Comparison of ENCODE assay signal across 25 cellular contexts in genomic region chr7:157895520-157896375, GRCh38.
DNase-seq lines count a peak whose midpoint lies in the region; ATAC-seq and TF ChIP-seq lines count a peak whose summit lies in the region.
"Had no signal": no experiment of that assay in that cellular context is flagged by ENCODE, and none has a peak within 500 bp of the region (broad histone marks: within the 10 kb centered on the region; RNA-seq: fewer than 3 reads in every experiment).

No MANE protein-coding gene starts in this region.

- H3K9me3 ChIP-seq in endodermal cell (ENCODE audit: control insufficient read depth, low read length) (peaks cover 80% of the 10 kb centered on the region), neural progenitor cell (ENCODE audit: low read depth) (no peaks in the 10 kb centered on the region), tibial artery (no peaks in the 10 kb centered on the region)
- H3K9me3 ChIP-seq: BE2C, HAP-1, MG63 had no signal

- H4K20me1 ChIP-seq in neural progenitor cell (ENCODE audit: low read depth) (no peaks in the 10 kb centered on the region), GM23338 (replicated peaks; ENCODE audit: insufficient read depth) (no peaks in the 10 kb centered on the region)

- peak; percentile 38 for DNase-seq in activated effector memory CD4-positive, alpha-beta T cell treated with anti-CD3 and anti-CD28 coated beads, Interleukin-2, amount 50 U/mL, for 16 hours
- no peak for DNase-seq in activated effector memory CD4-positive, alpha-beta T cell treated with Interleukin-2 at 50 U/mL for 16 hours
- DNase-seq in endodermal cell (peak; percentile 32), neural progenitor cell (ENCODE audit: low spot score) (no peak), tibial artery (peak; percentile 9 to 49), GM23338 (ENCODE audit: low spot score) (no peak), erythroblast (lab: John Stamatoyannopoulos, UW) (no peak)
- DNase-seq: 8988T; ACHN; BE2C; CD8-positive, alpha-beta memory T cell; GM23248; HFFc6; IMR-90; KG1; MG63; NCI-H2029 treated with DMSO at 0.1 percent for 48 hours; NCI-H446 treated with DMSO at 0.1 percent for 48 hours; NCI-H526; PC-9; Right ventricle myocardium superior had no signal

- ATAC-seq in GM23338 (no peak), GM18517 (IDR thresholded peaks at IDR 0.05; ENCODE audit: unreplicated experiment) (no peak)

- H3K9me3 Mint-ChIP-seq in endodermal cell (no peaks in the 10 kb centered on the region), neural progenitor cell (no peaks in the 10 kb centered on the region), GM23338 (peaks cover 62% of the 10 kb centered on the region)

- H2AFZ ChIP-seq in neural progenitor cell (replicated peaks) (no peak overlapping the region), GM23338 (no peak overlapping the region)
- H2AFZ ChIP-seq: GM23248, PC-9 had no signal

- H3K27ac ChIP-seq in endodermal cell (ENCODE audit: low read depth, low read length) (no peak overlapping the region), neural progenitor cell (no peak overlapping the region), tibial artery (no peak overlapping the region), GM23338 (ENCODE audit: low read depth) (no peak overlapping the region)
- H3K27ac ChIP-seq: GM23248, PC-9, SJSA1 had no signal

- no peaks in the 10 kb centered on the region for H3K9me2 ChIP-seq in GM23338 (ENCODE audit: insufficient read depth)

- H3K4me3 ChIP-seq in endodermal cell (ENCODE audit: low read length) = no peak overlapping the region
- H3K4me3 ChIP-seq in neural progenitor cell = no peak overlapping the region
- H3K4me3 ChIP-seq in tibial artery = no peak overlapping the region
- H3K4me3 ChIP-seq in GM23338 = no peak overlapping the region
- H3K4me3 ChIP-seq: GM23248, HAP-1, MG63, PC-9, SJSA1 had no signal

- H3K4me1 ChIP-seq in endodermal cell (ENCODE audit: control insufficient read depth, insufficient read depth, low read length) (no peaks in the 10 kb centered on the region), neural progenitor cell (peaks cover 13% of the 10 kb centered on the region), tibial artery (no peaks in the 10 kb centered on the region), GM23338 (ENCODE audit: insufficient read depth) (no peaks in the 10 kb centered on the region)
- H3K4me1 ChIP-seq: BE2C, HAP-1, SJSA1 had no signal

- 80 to 82% methylated on average over 12 to 19 of the region's 19 CpGs for WGBS in endodermal cell (ENCODE audit: insufficient coverage in 1 of 2, insufficient read length in 1 of 2), 2 experiments

- H3K27ac Mint-ChIP-seq in endodermal cell = no peak overlapping the region
- H3K27ac Mint-ChIP-seq in neural progenitor cell = peak overlapping the region; percentile 79
- no peak overlapping the region for H3K27ac Mint-ChIP-seq in GM23338
- H3K27ac Mint-ChIP-seq: HFFc6 had no signal

- H3F3A ChIP-seq in neural progenitor cell (ENCODE audit: low read depth) (no peaks in the 10 kb centered on the region), GM23338 (replicated peaks; ENCODE audit: low read depth) (no peaks in the 10 kb centered on the region)

- H3K9ac ChIP-seq in endodermal cell (ENCODE audit: extremely low read depth, low read length, poor library complexity, severe bottlenecking) (no peak overlapping the region), neural progenitor cell (no peak overlapping the region)
- H3K9ac ChIP-seq: GM23248 had no signal

- H3K36me3 Mint-ChIP-seq in endodermal cell (ENCODE audit: low read depth) (no peaks in the 10 kb centered on the region), neural progenitor cell (no peaks in the 10 kb centered on the region), GM23338 (ENCODE audit: low read depth) (peaks cover 62% of the 10 kb centered on the region)
- H3K36me3 Mint-ChIP-seq: CD14-positive monocyte; CD8-positive, alpha-beta memory T cell had no signal

- no peak for TF ChIP-seq POLR2A in erythroblast (IDR thresholded peaks at IDR 0.05; ENCODE audit: low read length)

- no peak for TF ChIP-seq CTCF in endodermal cell (conservative IDR thresholded peaks at IDR 0.05)
- TF ChIP-seq CTCF in neural progenitor cell (IDR thresholded peaks at IDR 0.05) = no peak
- no peak for TF ChIP-seq CTCF in tibial artery (IDR thresholded peaks at IDR 0.05)
- no peak for TF ChIP-seq CTCF in GM23338 (conservative IDR thresholded peaks at IDR 0.05; ENCODE audit: low read depth in 2 of 2)

- H3K4me1 Mint-ChIP-seq in endodermal cell (peaks cover 9% of the 10 kb centered on the region), neural progenitor cell (peaks cover 19% of the 10 kb centered on the region), GM23338 (no peaks in the 10 kb centered on the region)
- H3K4me1 Mint-ChIP-seq: CD14-positive monocyte had no signal

- intact Hi-C loops in tibial artery (cut with DNase I; ENCODE audit: low total_unique reads) = no loop called here

- H3K79me2 ChIP-seq in neural progenitor cell (ENCODE audit: low read depth) = no peaks in the 10 kb centered on the region
- H3K79me2 ChIP-seq in GM23338 (replicated peaks; ENCODE audit: insufficient read depth) = no peaks in the 10 kb centered on the region

- H3K27me3 Mint-ChIP-seq in endodermal cell (ENCODE audit: insufficient read depth) = peaks cover 3% of the 10 kb centered on the region
- no peaks in the 10 kb centered on the region for H3K27me3 Mint-ChIP-seq in neural progenitor cell (ENCODE audit: insufficient read depth, low read depth)
- no peaks in the 10 kb centered on the region for H3K27me3 Mint-ChIP-seq in GM23338 (ENCODE audit: insufficient read depth, low read depth, poor library complexity)

- H3K36me3 ChIP-seq in endodermal cell (ENCODE audit: control insufficient read depth, insufficient read depth, low read length) = no peaks in the 10 kb centered on the region
- no peaks in the 10 kb centered on the region for H3K36me3 ChIP-seq in neural progenitor cell
- no peaks in the 10 kb centered on the region for H3K36me3 ChIP-seq in tibial artery
- no peaks in the 10 kb centered on the region for H3K36me3 ChIP-seq in GM23338 (ENCODE audit: insufficient read depth)
- H3K36me3 ChIP-seq: BE2C, HAP-1, MG63, SJSA1 had no signal

- H3K27me3 ChIP-seq in endodermal cell (ENCODE audit: control insufficient read depth, insufficient read depth, low read length, poor library complexity, severe bottlenecking) = no peaks in the 10 kb centered on the region
- no peaks in the 10 kb centered on the region for H3K27me3 ChIP-seq in neural progenitor cell
- H3K27me3 ChIP-seq in tibial artery = peaks cover 0 to 6% of the 10 kb centered on the region in 2 donors
- H3K27me3 ChIP-seq in GM23338 (ENCODE audit: insufficient read depth) = no peaks in the 10 kb centered on the region
- H3K27me3 ChIP-seq: BE2C, MG63, SJSA1 had no signal

- H3K4me2 ChIP-seq in neural progenitor cell (no peak overlapping the region), GM23338 (no peak overlapping the region)
- H3K4me2 ChIP-seq: PC-9 had no signal

- H3K4me3 Mint-ChIP-seq in endodermal cell (no peak overlapping the region), neural progenitor cell (no peak overlapping the region), GM23338 (no peak overlapping the region)
- H3K4me3 Mint-ChIP-seq: CD8-positive, alpha-beta memory T cell; HFFc6 had no signal

TF ChIP-seq in GM23338, 12 proteins besides CTCF, POLR2A, EP300 and RAD21 (continues in another document):
- TF ChIP-seq ZNF114 (CRISPR knock-in tag; IDR thresholded peaks at IDR 0.05) = no peak
- TF ChIP-seq EZH2phosphoT487 (IDR thresholded peaks at IDR 0.05; ENCODE audit: unreplicated experiment) = no peak
- no peak for TF ChIP-seq NANOG (IDR thresholded peaks at IDR 0.05; ENCODE audit: borderline replicate concordance)

Comparison
In these comparisons a context has a peak if more than half of its experiments do, and no peak if none do; other contexts are left out.
1. DNase-seq: peak in activated effector memory CD4-positive, alpha-beta T cell treated with anti-CD3 and anti-CD28 coated beads, Interleukin-2, amount 50 U/mL, for 16 hours (single experiment), endodermal cell (single experiment) and tibial artery (2 of 2); none in activated effector memory CD4-positive, alpha-beta T cell treated with Interleukin-2 at 50 U/mL for 16 hours (single experiment), neural progenitor cell (single experiment), GM23338 (single experiment) and erythroblast (0 of 2).